Comparison of ENCODE assay signal across 21 cellular contexts in genomic region chr6:73078333-73078732, GRCh38.
"Had no signal": no experiment of that assay in that cellular context is flagged by ENCODE, and none has a peak within 500 bp of the region (broad histone marks: within the 10 kb centered on the region; RNA-seq: fewer than 3 reads in every experiment).

No MANE protein-coding gene starts in this region.

- ATAC-seq: mucosa of descending colon; naive thymus-derived CD4-positive, alpha-beta T cell; natural killer cell treated with Interleukin-12 subunit alpha and Interleukin-12 subunit beta and Interleukin-15 and Interleukin-18, amount 100 ng/mL, for 72 hours; right lobe of liver; stimulated activated memory B cell treated with anti-CD40 and anti-IgM and Interleukin-4, amounts not matched to agents 10 μg/mL and 1 μg/mL and 100 μg/mL, for 72 hours; stimulated activated naive CD8-positive, alpha-beta T cell treated with anti-CD3 and anti-CD28 coated beads, Interleukin-15, amount 100 ng/mL, for 72 hours had no signal

- H3K27ac ChIP-seq: hepatocyte, left ventricle myocardium inferior, ovary, right atrium auricular region, right lobe of liver, tibial nerve, vagina had no signal

- H2AFZ ChIP-seq: hepatocyte had no signal

- H3K79me2 ChIP-seq: hepatocyte had no signal

- H3K36me3 ChIP-seq: left ventricle myocardium inferior, ovary, right atrium auricular region, right lobe of liver, tibial nerve, vagina had no signal

- H3K4me1 ChIP-seq: left ventricle myocardium inferior, right atrium auricular region, right lobe of liver, tibial nerve, vagina had no signal

- H3K4me3 ChIP-seq: hepatocyte, left ventricle myocardium inferior, lung, mucosa of descending colon, ovary, right atrium auricular region, right lobe of liver, tibial nerve, vagina had no signal

- H3K4me2 ChIP-seq: hepatocyte had no signal

- H3K27me3 ChIP-seq: hepatocyte, ovary, right atrium auricular region, right lobe of liver, tibial nerve, vagina had no signal

- DNase-seq: islet precursor cell; left ventricle myocardium inferior; midbrain; mucosa of descending colon; naive thymus-derived CD4-positive, alpha-beta T cell; ovary; right lobe of liver; stimulated activated CD4-positive, alpha-beta T cell treated with anti-CD3 and anti-CD28 coated beads, Interleukin-1b, Interleukin-23, amount 100 ng/mL, for 48 hours; stimulated activated CD4-positive, alpha-beta T cell treated with anti-CD3 and anti-CD28 coated beads, Interleukin-2, amount 100 ng/mL, for 48 hours; stimulated activated CD4-positive, alpha-beta T cell treated with anti-CD3 and anti-CD28 coated beads, Interleukin-4, amount 100 ng/mL, for 4 hours; stimulated activated CD8-positive, alpha-beta memory T cell treated with anti-CD3 and anti-CD28 coated beads, Interleukin-4, amount 100 ng/mL, for 48 hours; stimulated activated naive CD4-positive, alpha-beta T cell treated with Interleukin-2 at 50 U/mL for 16 hours; stimulated activated naive CD8-positive, alpha-beta T cell treated with anti-CD3 and anti-CD28 coated beads, Interleukin-15, amount 100 ng/mL, for 72 hours; substantia nigra had no signal

- H3K9me3 ChIP-seq: left ventricle myocardium inferior, mucosa of descending colon, ovary, right atrium auricular region, right lobe of liver, tibial nerve, vagina had no signal
